Comparison of ENCODE assay signal across 1 cellular context in genomic region chr11:34431979-34432378, GRCh38.
TF ChIP-seq lines count a peak whose summit lies in the region.

No MANE protein-coding gene starts in this region.

TF ChIP-seq in HepG2, 621 proteins besides CTCF, POLR2A, EP300 and RAD21:
- TF ChIP-seq, protein P1, sequence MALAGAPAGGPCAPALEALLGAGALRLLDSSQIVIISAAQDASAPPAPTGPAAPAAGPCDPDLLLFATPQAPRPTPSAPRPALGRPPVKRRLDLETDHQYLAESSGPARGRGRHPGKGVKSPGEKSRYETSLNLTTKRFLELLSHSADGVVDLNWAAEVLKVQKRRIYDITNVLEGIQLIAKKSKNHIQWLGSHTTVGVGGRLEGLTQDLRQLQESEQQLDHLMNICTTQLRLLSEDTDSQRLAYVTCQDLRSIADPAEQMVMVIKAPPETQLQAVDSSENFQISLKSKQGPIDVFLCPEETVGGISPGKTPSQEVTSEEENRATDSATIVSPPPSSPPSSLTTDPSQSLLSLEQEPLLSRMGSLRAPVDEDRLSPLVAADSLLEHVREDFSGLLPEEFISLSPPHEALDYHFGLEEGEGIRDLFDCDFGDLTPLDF (CRISPR knock-in tag; IDR thresholded peaks at IDR 0.05) = no peak
- no peak for TF ChIP-seq ZEB1 (IDR thresholded peaks at IDR 0.05; ENCODE audit: insufficient replicate concordance, low read depth)
- no peak for TF ChIP-seq ZNF10 (CRISPR knock-in tag; IDR thresholded peaks at IDR 0.05; ENCODE audit: borderline replicate concordance, low read depth)
- TF ChIP-seq CENPX (CRISPR knock-in tag; IDR thresholded peaks at IDR 0.05) = no peak
- TF ChIP-seq ELF1 (CRISPR knock-in tag; IDR thresholded peaks at IDR 0.05) = no peak
- no peak for TF ChIP-seq PAF1 (CRISPR knock-in tag; IDR thresholded peaks at IDR 0.05)
- TF ChIP-seq, protein P2, sequence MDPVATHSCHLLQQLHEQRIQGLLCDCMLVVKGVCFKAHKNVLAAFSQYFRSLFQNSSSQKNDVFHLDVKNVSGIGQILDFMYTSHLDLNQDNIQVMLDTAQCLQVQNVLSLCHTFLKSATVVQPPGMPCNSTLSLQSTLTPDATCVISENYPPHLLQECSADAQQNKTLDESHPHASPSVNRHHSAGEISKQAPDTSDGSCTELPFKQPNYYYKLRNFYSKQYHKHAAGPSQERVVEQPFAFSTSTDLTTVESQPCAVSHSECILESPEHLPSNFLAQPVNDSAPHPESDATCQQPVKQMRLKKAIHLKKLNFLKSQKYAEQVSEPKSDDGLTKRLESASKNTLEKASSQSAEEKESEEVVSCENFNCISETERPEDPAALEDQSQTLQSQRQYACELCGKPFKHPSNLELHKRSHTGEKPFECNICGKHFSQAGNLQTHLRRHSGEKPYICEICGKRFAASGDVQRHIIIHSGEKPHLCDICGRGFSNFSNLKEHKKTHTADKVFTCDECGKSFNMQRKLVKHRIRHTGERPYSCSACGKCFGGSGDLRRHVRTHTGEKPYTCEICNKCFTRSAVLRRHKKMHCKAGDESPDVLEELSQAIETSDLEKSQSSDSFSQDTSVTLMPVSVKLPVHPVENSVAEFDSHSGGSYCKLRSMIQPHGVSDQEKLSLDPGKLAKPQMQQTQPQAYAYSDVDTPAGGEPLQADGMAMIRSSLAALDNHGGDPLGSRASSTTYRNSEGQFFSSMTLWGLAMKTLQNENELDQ (CRISPR knock-in tag; IDR thresholded peaks at IDR 0.05; ENCODE audit: borderline replicate concordance) = no peak
- no peak for TF ChIP-seq ZNF879 (CRISPR knock-in tag; IDR thresholded peaks at IDR 0.05)
